ENCODE assay signal across 27 cellular contexts in genomic region chr2:225272173-225272572, GRCh38.
DNase-seq lines count a peak whose midpoint lies in the region; ATAC-seq and TF ChIP-seq lines count a peak whose summit lies in the region.
"Had no signal": no experiment of that assay in that cellular context is flagged by ENCODE, and none has a peak within 500 bp of the region (broad histone marks: within the 10 kb centered on the region; RNA-seq: fewer than 3 reads in every experiment).

No MANE protein-coding gene starts in this region.

- no peak overlapping the region for H2AFZ ChIP-seq in PC-3 (ENCODE audit: low read length)
- no peak overlapping the region for H2AFZ ChIP-seq in hepatocyte

- no peak for ATAC-seq in PC-3
- no peak for ATAC-seq in HG03521 (IDR thresholded peaks at IDR 0.05; ENCODE audit: unreplicated experiment)
- ATAC-seq in HG02678 (IDR thresholded peaks at IDR 0.05; ENCODE audit: unreplicated experiment), result no peak
- ATAC-seq: HepG2; left lobe of liver; pancreas; stimulated activated naive CD8-positive, alpha-beta T cell treated with anti-CD3 and anti-CD28 coated beads, Interleukin-15, Interleukin-2, amounts not matched to agents 100 U/mL and 50 U/mL, for 24 hours had no signal

- POLR2A ChIA-PET in PC-3 (lab: Charles Lee; ENCODE audit: unreplicated experiment), result no interaction called here

- peaks cover 12% of the 10 kb centered on the region for H3K4me1 ChIP-seq in PC-3 (ENCODE audit: insufficient read depth, low read length)
- H3K4me1 ChIP-seq in hepatocyte (ENCODE audit: insufficient read depth), result peaks cover 6% of the 10 kb centered on the region
- H3K4me1 ChIP-seq: pancreas, Peyer's patch, testis had no signal

- no peak overlapping the region for H3K9ac ChIP-seq in PC-3 (ENCODE audit: low read length)

- CTCF ChIA-PET in PC-3 (lab: Charles Lee), result no interaction called here

- DNase-seq in NCI-H2029 treated with DMSO at 0.1 percent for 48 hours (lab: John Stamatoyannopoulos, UW) (peak; percentile 41), NCI-H2029 (lab: John Stamatoyannopoulos, UW) (no peak), HT-29 (ENCODE audit: low spot score) (peak; percentile 8), PC-3 (peak; percentile 60), hepatocyte (ENCODE audit: low spot score) (peak; percentile 15), osteocyte (ENCODE audit: extremely low spot score, unreplicated experiment) (no peak)
- DNase-seq: activated CD4-positive, alpha-beta T cell treated with anti-CD3 and anti-CD28 coated beads for 48 hours; activated effector memory CD4-positive, alpha-beta T cell treated with Interleukin-2 at 50 U/mL for 16 hours; activated naive CD8-positive, alpha-beta T cell treated with anti-CD3 and anti-CD28 coated beads for 36 hours; anterior cingulate cortex; glutamatergic neuron; HCEC 1CT; mesenchymal stem cell; NCI-H1436; NCI-H2171; NCI-H524; pancreas; Peyer's patch; stimulated activated naive CD8-positive, alpha-beta T cell treated with anti-CD3 and anti-CD28 coated beads, Interleukin-15, Interleukin-2, amounts not matched to agents 100 U/mL and 50 U/mL, for 24 hours; T1000; testis had no signal

- intact Hi-C loops in PC-3 (cut with micrococcal nuclease), result loop anchor here (5.0 kb wide), 1 partner anchor 50 kb away; no protein-coding TSS in a partner anchor

- H3K27ac Mint-ChIP-seq in osteocyte (ENCODE audit: unreplicated experiment), result no peak overlapping the region
- H3K27ac Mint-ChIP-seq: activated naive CD8-positive, alpha-beta T cell treated with anti-CD3 and anti-CD28 coated beads for 36 hours had no signal

- TF ChIP-seq CTCF in PC-3 (conservative IDR thresholded peaks at IDR 0.05; ENCODE audit: low read depth, low read length) (no peak), hepatocyte (IDR thresholded peaks at IDR 0.05; ENCODE audit: poor library complexity) (no peak), osteocyte (IDR thresholded peaks at IDR 0.05) (no peak)

- no peak overlapping the region for H3K27ac ChIP-seq in PC-3 (ENCODE audit: low read length)
- H3K27ac ChIP-seq in hepatocyte, result no peak overlapping the region
- H3K27ac ChIP-seq: C4-2B, pancreas, Peyer's patch, skin epidermis, testis had no signal

- H3K4me2 ChIP-seq in PC-3 (ENCODE audit: low read length) (no peak overlapping the region), hepatocyte (no peak overlapping the region)

- H3K4me3 Mint-ChIP-seq in osteocyte (ENCODE audit: unreplicated experiment), result no peak overlapping the region
- H3K4me3 Mint-ChIP-seq: activated naive CD8-positive, alpha-beta T cell treated with anti-CD3 and anti-CD28 coated beads for 36 hours had no signal

- H3K9me2 ChIP-seq in PC-3 (replicated peaks; ENCODE audit: low read length), result no peaks in the 10 kb centered on the region
- H3K9me2 ChIP-seq in hepatocyte (replicated peaks; ENCODE audit: insufficient read depth), result no peaks in the 10 kb centered on the region

- peaks cover 4% of the 10 kb centered on the region for H3K4me1 Mint-ChIP-seq in osteocyte (ENCODE audit: unreplicated experiment)

- H3K4me3 ChIP-seq in PC-3 (ENCODE audit: low read length), result no peak overlapping the region
- no peak overlapping the region for H3K4me3 ChIP-seq in hepatocyte
- H3K4me3 ChIP-seq: pancreas, Peyer's patch, skin epidermis, testis had no signal

- H4K20me1 ChIP-seq in PC-3 (ENCODE audit: low read length) (no peaks in the 10 kb centered on the region), hepatocyte (ENCODE audit: insufficient read depth, poor library complexity, severe bottlenecking) (no peaks in the 10 kb centered on the region)

- no peaks in the 10 kb centered on the region for H3K9me3 ChIP-seq in PC-3 (ENCODE audit: low read length)
- no peaks in the 10 kb centered on the region for H3K9me3 ChIP-seq in hepatocyte (ENCODE audit: low read depth)
- H3K9me3 ChIP-seq: pancreas, Peyer's patch, testis had no signal

- H3K36me3 Mint-ChIP-seq in osteocyte (ENCODE audit: unreplicated experiment), result no peaks in the 10 kb centered on the region
- H3K36me3 Mint-ChIP-seq: activated naive CD8-positive, alpha-beta T cell treated with anti-CD3 and anti-CD28 coated beads for 36 hours had no signal

- H3K9me3 Mint-ChIP-seq in osteocyte (ENCODE audit: unreplicated experiment), result no peaks in the 10 kb centered on the region

- H3F3A ChIP-seq in PC-3 (ENCODE audit: low read length, unreplicated experiment), result no peaks in the 10 kb centered on the region

- H3K27me3 ChIP-seq in PC-3 (ENCODE audit: low read length), result no peaks in the 10 kb centered on the region
- no peaks in the 10 kb centered on the region for H3K27me3 ChIP-seq in hepatocyte
- H3K27me3 ChIP-seq: pancreas, Peyer's patch, testis had no signal

- H3K36me3 ChIP-seq in PC-3 (ENCODE audit: low read depth, low read length) (no peaks in the 10 kb centered on the region), hepatocyte (replicated peaks; ENCODE audit: insufficient read depth, low read depth) (no peaks in the 10 kb centered on the region)
- H3K36me3 ChIP-seq: pancreas, Peyer's patch had no signal

- no peaks in the 10 kb centered on the region for H3K27me3 Mint-ChIP-seq in osteocyte (ENCODE audit: unreplicated experiment)
- H3K27me3 Mint-ChIP-seq: activated naive CD8-positive, alpha-beta T cell treated with anti-CD3 and anti-CD28 coated beads for 36 hours had no signal

- H3K79me2 ChIP-seq in PC-3 (ENCODE audit: low read length), result no peaks in the 10 kb centered on the region
- no peaks in the 10 kb centered on the region for H3K79me2 ChIP-seq in hepatocyte

- no TSS peak for BruUV-seq in PC-3 (replicated peaks; lab: Mats Ljungman, UMichigan)

Comparison
In these comparisons a context has a peak if more than half of its experiments do, and no peak if none do; other contexts are left out.
1. DNase-seq: peak in NCI-H2029 treated with DMSO at 0.1 percent for 48 hours (single experiment), HT-29 (single experiment), PC-3 (single experiment) and hepatocyte (single experiment); none in NCI-H2029 (single experiment) and osteocyte (single experiment).